19 cellular contexts compared by ENCODE assay signal in genomic region chr1:214003233-214003632, GRCh38. TPM values are rescaled to one million over a fixed set of nuclear protein-coding genes. Genes with fewer than 3 reads are reported as not detected.
DNase-seq lines count a peak whose midpoint lies in the region; ATAC-seq and TF ChIP-seq lines count a peak whose summit lies in the region.
"Had no signal": no experiment of that assay in that cellular context is flagged by ENCODE, and none has a peak within 500 bp of the region (broad histone marks: within the 10 kb centered on the region; RNA-seq: fewer than 3 reads in every experiment).

No MANE protein-coding gene starts in this region.

- H3K4me1 Mint-ChIP-seq in progenitor cell of endocrine pancreas (ENCODE audit: low read depth), result peaks cover 65% of the 10 kb centered on the region
- H3K4me1 Mint-ChIP-seq in activated T-helper 17 cell treated with anti-CD3 and anti-CD28 coated beads, Interleukin-2, amount 50 U/mL, for 72 hours, result no peaks in the 10 kb centered on the region
- H3K4me1 Mint-ChIP-seq: stimulated activated naive B cell treated with anti-CD40 and anti-IgM and Interleukin-4, amounts not matched to agents 10 μg/mL and 1 μg/mL and 100 μg/mL, for 72 hours had no signal

- intact Hi-C loops in body of pancreas (cut with DNase I), result no loop called here

- TF ChIP-seq POLR2A in body of pancreas (IDR thresholded peaks at IDR 0.05), result no peak

- no peak overlapping the region for H3K4me3 ChIP-seq in body of pancreas
- H3K4me3 ChIP-seq: colonic mucosa, sigmoid colon, SK-N-MC, upper lobe of left lung had no signal

- peaks cover 16% of the 10 kb centered on the region for H3K36me3 Mint-ChIP-seq in progenitor cell of endocrine pancreas (ENCODE audit: insufficient read depth)
- no peaks in the 10 kb centered on the region for H3K36me3 Mint-ChIP-seq in activated T-helper 17 cell treated with anti-CD3 and anti-CD28 coated beads, Interleukin-2, amount 50 U/mL, for 72 hours (ENCODE audit: low read depth)
- H3K36me3 Mint-ChIP-seq: activated naive CD8-positive, alpha-beta T cell; naive thymus-derived CD4-positive, alpha-beta T cell; stimulated activated naive B cell treated with anti-CD40 and anti-IgM and Interleukin-4, amounts not matched to agents 10 μg/mL and 1 μg/mL and 100 μg/mL, for 72 hours had no signal

- peaks cover 44% of the 10 kb centered on the region for H3K4me1 ChIP-seq in body of pancreas
- H3K4me1 ChIP-seq: Caco-2, colonic mucosa, upper lobe of left lung had no signal

- ATAC-seq in body of pancreas, result no peak
- ATAC-seq in activated T-helper 17 cell treated with anti-CD3 and anti-CD28 coated beads, Interleukin-2, amount 50 U/mL, for 72 hours (replicated peaks), result no peak
- ATAC-seq: naive thymus-derived CD4-positive, alpha-beta T cell; stimulated activated naive B cell treated with anti-CD40 and anti-IgM and Interleukin-4, amounts not matched to agents 10 μg/mL and 1 μg/mL and 100 μg/mL, for 72 hours had no signal

- no peaks in the 10 kb centered on the region for H3K9me3 Mint-ChIP-seq in progenitor cell of endocrine pancreas (ENCODE audit: low read depth)
- H3K9me3 Mint-ChIP-seq in activated T-helper 17 cell treated with anti-CD3 and anti-CD28 coated beads, Interleukin-2, amount 50 U/mL, for 72 hours, result no peaks in the 10 kb centered on the region
- H3K9me3 Mint-ChIP-seq: naive thymus-derived CD4-positive, alpha-beta T cell; stimulated activated naive B cell treated with anti-CD40 and anti-IgM and Interleukin-4, amounts not matched to agents 10 μg/mL and 1 μg/mL and 100 μg/mL, for 72 hours had no signal

- no peaks in the 10 kb centered on the region for H3K27me3 Mint-ChIP-seq in progenitor cell of endocrine pancreas
- peaks cover 7% of the 10 kb centered on the region for H3K27me3 Mint-ChIP-seq in activated T-helper 17 cell treated with anti-CD3 and anti-CD28 coated beads, Interleukin-2, amount 50 U/mL, for 72 hours

- peak overlapping the region; percentile 59 for H3K27ac Mint-ChIP-seq in progenitor cell of endocrine pancreas
- no peak overlapping the region for H3K27ac Mint-ChIP-seq in activated T-helper 17 cell treated with anti-CD3 and anti-CD28 coated beads, Interleukin-2, amount 50 U/mL, for 72 hours
- H3K27ac Mint-ChIP-seq: activated naive CD8-positive, alpha-beta T cell; naive thymus-derived CD4-positive, alpha-beta T cell; stimulated activated naive B cell treated with anti-CD40 and anti-IgM and Interleukin-4, amounts not matched to agents 10 μg/mL and 1 μg/mL and 100 μg/mL, for 72 hours had no signal

- no peak for TF ChIP-seq CTCF in body of pancreas (IDR thresholded peaks at IDR 0.05)
- TF ChIP-seq CTCF in progenitor cell of endocrine pancreas (IDR thresholded peaks at IDR 0.05; ENCODE audit: unreplicated experiment), result no peak

- H3K27ac ChIP-seq in body of pancreas, result peak overlapping the region in 3 of 4 donors; percentile 9 to 73 (median 46)
- H3K27ac ChIP-seq: colonic mucosa, SK-N-MC, upper lobe of left lung had no signal

- 27 to 34% methylated on average over 3 of the region's 3 CpGs for WGBS in body of pancreas, 2 donors

- peaks cover 0 to 2% of the 10 kb centered on the region in 2 donors for H3K36me3 ChIP-seq in body of pancreas (replicated peaks in 1 of 2; ENCODE audit: insufficient read depth in 1 of 2, low read depth in 2 of 2)
- H3K36me3 ChIP-seq: colonic mucosa, sigmoid colon, upper lobe of left lung had no signal

- H3K4me3 Mint-ChIP-seq in progenitor cell of endocrine pancreas (ENCODE audit: low read depth), result no peak overlapping the region
- H3K4me3 Mint-ChIP-seq in activated T-helper 17 cell treated with anti-CD3 and anti-CD28 coated beads, Interleukin-2, amount 50 U/mL, for 72 hours, result no peak overlapping the region
- H3K4me3 Mint-ChIP-seq: activated naive CD8-positive, alpha-beta T cell; naive thymus-derived CD4-positive, alpha-beta T cell; stimulated activated naive B cell treated with anti-CD40 and anti-IgM and Interleukin-4, amounts not matched to agents 10 μg/mL and 1 μg/mL and 100 μg/mL, for 72 hours had no signal

- H3K9me3 ChIP-seq in body of pancreas, result no peaks in the 10 kb centered on the region
- H3K9me3 ChIP-seq: Caco-2, colonic mucosa, sigmoid colon, upper lobe of left lung had no signal

- DNase-seq in NCI-H1105 treated with DMSO at 0.1 percent for 48 hours (lab: John Stamatoyannopoulos, UW) (peak; percentile 77), NCI-H446 treated with DMSO at 0.1 percent for 48 hours (lab: John Stamatoyannopoulos, UW) (peak; percentile 95), body of pancreas (no peak), progenitor cell of endocrine pancreas (ENCODE audit: low spot score, unreplicated experiment) (no peak), HK-2 (ENCODE audit: unreplicated experiment) (no peak), COR-L47 (lab: John Stamatoyannopoulos, UW) (no peak)
- DNase-seq: Caco-2; colonic mucosa; kidney; mesendoderm; naive thymus-derived CD4-positive, alpha-beta T cell; sigmoid colon; stimulated activated naive B cell treated with anti-CD40 and anti-IgM and Interleukin-4, amounts not matched to agents 10 μg/mL and 1 μg/mL and 100 μg/mL, for 72 hours; T-helper 9 cell; upper lobe of left lung had no signal

- H3K27me3 ChIP-seq in body of pancreas, result no peaks in the 10 kb centered on the region
- H3K27me3 ChIP-seq: colonic mucosa, sigmoid colon, upper lobe of left lung had no signal

RNA-seq across cellular contexts. Expression of gene PROX1, which starts 15.5 kb away (rescaled TPM):
- total RNA-seq in body of pancreas (10 to 100 TPM; 13.7 to 27.4 TPM), progenitor cell of endocrine pancreas (63.2 and 73.9 TPM in 2 replicates)
- total RNA-seq in activated T-helper 17 cell treated with anti-CD3 and anti-CD28 coated beads, Interleukin-2, amount 50 U/mL, for 72 hours, result under 1 TPM; 0.08 to 0.11 TPM
- total RNA-seq: activated CD8-positive, alpha-beta memory T cell treated with anti-CD3 and anti-CD28 coated beads for 36 hours; naive thymus-derived CD4-positive, alpha-beta T cell had no signal

Comparison
In these comparisons a context has a peak if more than half of its experiments do, and no peak if none do; other contexts are left out.
1. DNase-seq: peak in NCI-H1105 treated with DMSO at 0.1 percent for 48 hours (single experiment) and NCI-H446 treated with DMSO at 0.1 percent for 48 hours (single experiment); none in body of pancreas (0 of 4), progenitor cell of endocrine pancreas (single experiment), HK-2 (single experiment) and COR-L47 (single experiment).
2. RNA of gene PROX1, which starts 15.5 kb away (total RNA-seq): 63.2 to 73.9 TPM in progenitor cell of endocrine pancreas and 13.7 to 27.4 TPM in body of pancreas; 0.08 to 0.11 TPM in activated T-helper 17 cell treated with anti-CD3 and anti-CD28 coated beads, Interleukin-2, amount 50 U/mL, for 72 hours; every median in the first group is over 10 times any median in the second.